In the genomic region with DNA sequence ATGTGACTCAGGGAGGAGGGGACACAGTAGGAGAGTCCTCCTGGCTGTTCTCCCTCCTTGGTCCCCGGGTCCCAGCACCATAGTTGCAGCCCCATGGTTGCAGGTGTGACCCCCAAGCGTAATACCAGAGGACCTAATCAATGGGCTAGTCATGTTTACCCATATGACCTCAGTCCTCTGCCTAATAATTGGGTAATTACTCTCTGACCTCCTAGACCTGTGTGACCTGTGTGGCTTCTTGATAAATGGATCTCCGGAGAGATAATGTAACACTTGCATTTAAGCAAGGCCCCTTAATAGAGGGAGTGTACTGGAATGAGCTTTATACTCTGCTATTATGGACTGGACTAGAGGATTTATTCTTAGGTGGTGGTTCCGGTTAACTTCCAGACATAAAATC, we compare ENCODE assay signal across 25 cellular contexts. TPM values are rescaled to one million over a fixed set of nuclear protein-coding genes. Genes with fewer than 3 reads are reported as not detected.
DNase-seq lines count a peak whose midpoint lies in the region; ATAC-seq and TF ChIP-seq lines count a peak whose summit lies in the region.
"Had no signal": no experiment of that assay in that cellular context is flagged by ENCODE, and none has a peak within 500 bp of the region (broad histone marks: within the 10 kb centered on the region; RNA-seq: fewer than 3 reads in every experiment).

No MANE protein-coding gene starts in this region.

- H3K9ac ChIP-seq in parathyroid adenoma = no peak overlapping the region

- peaks cover 28% of the 10 kb centered on the region for H3K4me1 Mint-ChIP-seq in MCF 10A (ENCODE audit: insufficient read depth, unreplicated experiment)
- peaks cover 22% of the 10 kb centered on the region for H3K4me1 Mint-ChIP-seq in T-helper 2 cell treated with Interferon-gamma antibody and Interleukin-4, amounts not matched to agents 5 μg/mL and 100 μg/mL, for 36 hours (ENCODE audit: low read depth)

- peaks cover 5% of the 10 kb centered on the region for H3K79me2 ChIP-seq in parathyroid adenoma

- TF ChIP-seq POLR2A in breast epithelium (IDR thresholded peaks at IDR 0.05) (no peak), vagina (IDR thresholded peaks at IDR 0.05) (no peak)

- ATAC-seq in left lobe of liver (peak; percentile 51), GM18909 (IDR thresholded peaks at IDR 0.05; ENCODE audit: poor library complexity, unreplicated experiment) (no peak)
- ATAC-seq: stimulated activated naive B cell treated with anti-CD40 and anti-IgM and Interleukin-4, amounts not matched to agents 10 μg/mL and 1 μg/mL and 100 μg/mL, for 72 hours had no signal

- peak overlapping the region; percentile 36 for H3K4me2 ChIP-seq in parathyroid adenoma (ENCODE audit: low read length)

- DNase-seq in MCF 10A (ENCODE audit: unreplicated experiment) (no peak), breast epithelium (ENCODE audit: low spot score in 2 of 2) (no peak), left lobe of liver (ENCODE audit: low spot score) (peak; percentile 12), vagina (ENCODE audit: extremely low spot score in 2 of 2) (no peak)
- DNase-seq in T-helper 2 cell treated with Interferon-gamma antibody and Interleukin-4, amounts not matched to agents 5 μg/mL and 100 μg/mL, for 36 hours (ENCODE audit: low spot score) = no peak
- no peak for DNase-seq in activated naive CD4-positive, alpha-beta T cell treated with anti-CD3 and anti-CD28 coated beads, Interleukin-2, amount 50 U/mL, for 16 hours
- DNase-seq: activated CD4-positive, alpha-beta T cell treated with anti-CD3 and anti-CD28 coated beads, Interleukin-2, amount 50 U/mL, for 48 hours; activated gamma-delta T cell treated with Interleukin-2 at 50 U/mL for 16 hours; AML-193; amniotic stem cell; CD8-positive, alpha-beta memory T cell; DMS79 treated with DMSO at 0.1 percent for 48 hours; NCI-H2107; NCI-H510A treated with DMSO at 0.1 percent for 48 hours; nucleus accumbens; Peyer's patch; stimulated activated CD4-positive, alpha-beta T cell treated with anti-CD3 and anti-CD28 coated beads, Interleukin-1b, Interleukin-23, amount 100 ng/mL, for 48 hours; stimulated activated naive B cell treated with anti-CD40 and anti-IgM and Interleukin-4, amounts not matched to agents 10 μg/mL and 1 μg/mL and 100 μg/mL, for 72 hours; upper lobe of left lung had no signal

- H3K4me1 ChIP-seq in breast epithelium (peaks cover 0 to 4% of the 10 kb centered on the region in 2 donors), parathyroid adenoma (peaks cover 40% of the 10 kb centered on the region), vagina (peaks cover 25% of the 10 kb centered on the region)

- BruUV-seq in MCF 10A (replicated peaks; lab: Mats Ljungman, UMichigan) = no TSS peak

- peak overlapping the region; percentile 88 for H3K27ac Mint-ChIP-seq in MCF 10A (ENCODE audit: low read depth, unreplicated experiment)
- H3K27ac Mint-ChIP-seq in T-helper 2 cell treated with Interferon-gamma antibody and Interleukin-4, amounts not matched to agents 5 μg/mL and 100 μg/mL, for 36 hours = no peak overlapping the region
- H3K27ac Mint-ChIP-seq: WTC11 had no signal

- H3K4me3 Mint-ChIP-seq in MCF 10A (ENCODE audit: unreplicated experiment) = peak overlapping the region; percentile 71
- H3K4me3 Mint-ChIP-seq in T-helper 2 cell treated with Interferon-gamma antibody and Interleukin-4, amounts not matched to agents 5 μg/mL and 100 μg/mL, for 36 hours = no peak overlapping the region
- H3K4me3 Mint-ChIP-seq: CD8-positive, alpha-beta memory T cell; central memory CD8-positive, alpha-beta T cell; WTC11 had no signal

- H3K36me3 Mint-ChIP-seq in MCF 10A (ENCODE audit: insufficient read depth, unreplicated experiment) = peaks cover 24% of the 10 kb centered on the region
- H3K36me3 Mint-ChIP-seq in T-helper 2 cell treated with Interferon-gamma antibody and Interleukin-4, amounts not matched to agents 5 μg/mL and 100 μg/mL, for 36 hours (ENCODE audit: low read depth) = peaks cover 18% of the 10 kb centered on the region

- H3K27ac ChIP-seq in breast epithelium (peak overlapping the region in 1 of 2 donors; percentile 70), parathyroid adenoma (no peak overlapping the region), vagina (peak overlapping the region; percentile 77)
- H3K27ac ChIP-seq: 22Rv1, SK-N-MC had no signal

- H3K27me3 ChIP-seq in breast epithelium (no peaks in the 10 kb centered on the region), parathyroid adenoma (ENCODE audit: control insufficient read depth, insufficient read depth, low read length) (no peaks in the 10 kb centered on the region), vagina (no peaks in the 10 kb centered on the region)
- H3K27me3 ChIP-seq: Peyer's patch, upper lobe of left lung had no signal

- CTCF ChIA-PET in MCF 10A (lab: Yijun Ruan, JAX) = no interaction called here

- no peak overlapping the region for H2AFZ ChIP-seq in parathyroid adenoma

- H3K4me3 ChIP-seq in breast epithelium (no peak overlapping the region), parathyroid adenoma (ENCODE audit: low read depth, low read length) (no peak overlapping the region), vagina (no peak overlapping the region)
- H3K4me3 ChIP-seq: Peyer's patch, upper lobe of left lung had no signal

- no peaks in the 10 kb centered on the region for H3K27me3 Mint-ChIP-seq in MCF 10A (ENCODE audit: insufficient read depth, unreplicated experiment)
- H3K27me3 Mint-ChIP-seq in T-helper 2 cell treated with Interferon-gamma antibody and Interleukin-4, amounts not matched to agents 5 μg/mL and 100 μg/mL, for 36 hours (ENCODE audit: low read depth) = no peaks in the 10 kb centered on the region
- H3K27me3 Mint-ChIP-seq: CD8-positive, alpha-beta memory T cell; central memory CD8-positive, alpha-beta T cell; stimulated activated naive B cell treated with anti-CD40 and anti-IgM and Interleukin-4, amounts not matched to agents 10 μg/mL and 1 μg/mL and 100 μg/mL, for 72 hours had no signal

- no peaks in the 10 kb centered on the region for H3K9me3 Mint-ChIP-seq in MCF 10A (ENCODE audit: unreplicated experiment)
- H3K9me3 Mint-ChIP-seq in T-helper 2 cell treated with Interferon-gamma antibody and Interleukin-4, amounts not matched to agents 5 μg/mL and 100 μg/mL, for 36 hours = no peaks in the 10 kb centered on the region
- H3K9me3 Mint-ChIP-seq: CD8-positive, alpha-beta memory T cell; central memory CD8-positive, alpha-beta T cell; stimulated activated naive B cell treated with anti-CD40 and anti-IgM and Interleukin-4, amounts not matched to agents 10 μg/mL and 1 μg/mL and 100 μg/mL, for 72 hours had no signal

- intact Hi-C loops in MCF 10A (cut with micrococcal nuclease) (loop anchor here (5.0 kb wide), 1 partner anchor 55 kb away; a partner anchor contains a TSS), breast epithelium (cut with DNase I; ENCODE audit: low total_unique reads) (no loop called here), vagina (cut with DNase I) (loop anchor here (10.0 kb wide), 1 partner anchor 52 kb away; a partner anchor contains a TSS)

- H3K36me3 ChIP-seq in breast epithelium = no peaks in the 10 kb centered on the region
- no peaks in the 10 kb centered on the region for H3K36me3 ChIP-seq in parathyroid adenoma (ENCODE audit: control insufficient read depth, insufficient read depth, low read length)
- H3K36me3 ChIP-seq in vagina = no peaks in the 10 kb centered on the region
- H3K36me3 ChIP-seq: Peyer's patch had no signal

- TF ChIP-seq CTCF in MCF 10A (IDR thresholded peaks at IDR 0.05; ENCODE audit: unreplicated experiment) (no peak), breast epithelium (IDR thresholded peaks at IDR 0.05) (no peak), parathyroid adenoma (IDR thresholded peaks at IDR 0.05) (no peak), vagina (IDR thresholded peaks at IDR 0.05) (no peak)

- no peaks in the 10 kb centered on the region for H3K9me3 ChIP-seq in breast epithelium
- no peaks in the 10 kb centered on the region for H3K9me3 ChIP-seq in parathyroid adenoma (ENCODE audit: control insufficient read depth, low read length)
- no peaks in the 10 kb centered on the region for H3K9me3 ChIP-seq in vagina
- H3K9me3 ChIP-seq: Peyer's patch, upper lobe of left lung had no signal

- POLR2A ChIA-PET in MCF 10A (lab: Yijun Ruan, JAX) = interaction anchor here (1.3 kb wide), 1 partner anchor 56 kb away, joined by 3 read pairs; no protein-coding TSS in a partner anchor

RNA-seq across cellular contexts. Expression of a gene that starts 32.2 kb away (rescaled TPM):
- total RNA-seq in MCF 10A (2022) (13.2 and 13.6 TPM in 2 replicates), breast epithelium (10 to 100 TPM; 14.2 to 24.4 (median 18.4) TPM), left lobe of liver (5.4 TPM), vagina (13.0 TPM)

RNA-seq across cellular contexts. Expression of a gene that starts 55.3 kb away (rescaled TPM):
- total RNA-seq in MCF 10A (2022) = 79.8 and 82.9 TPM in 2 replicates
- 10 to 100 TPM; 61.6 to 77.1 (median 65.6) TPM for total RNA-seq in breast epithelium
- total RNA-seq in left lobe of liver = 102 TPM
- 63.6 TPM for total RNA-seq in vagina
